ENCODE assay signal across 1 cellular context in genomic region chr16:72195609-72196008, GRCh38.
TF ChIP-seq lines count a peak whose summit lies in the region.

No MANE protein-coding gene starts in this region.

TF ChIP-seq in IMR-90, 13 proteins besides CTCF, POLR2A, EP300 and RAD21 (continued from another document):
- no peak for TF ChIP-seq USF2 (IDR thresholded peaks at IDR 0.05; ENCODE audit: low read depth, low read length)
TF ChIP-seq in IMR-90: peak in this region for 0.
